1 cellular context compared by ENCODE assay signal in genomic region chr3:177931346-177931745, GRCh38.
TF ChIP-seq lines count a peak whose summit lies in the region.

No MANE protein-coding gene starts in this region.

TF ChIP-seq in GM23338, 12 proteins besides CTCF, POLR2A, EP300 and RAD21 (continued from another document):
- no peak for TF ChIP-seq ZNF462 (CRISPR knock-in tag; IDR thresholded peaks at IDR 0.05)
- TF ChIP-seq EZH2 (IDR thresholded peaks at IDR 0.05; ENCODE audit: low read depth, unreplicated experiment): no peak
- TF ChIP-seq, protein P1, sequence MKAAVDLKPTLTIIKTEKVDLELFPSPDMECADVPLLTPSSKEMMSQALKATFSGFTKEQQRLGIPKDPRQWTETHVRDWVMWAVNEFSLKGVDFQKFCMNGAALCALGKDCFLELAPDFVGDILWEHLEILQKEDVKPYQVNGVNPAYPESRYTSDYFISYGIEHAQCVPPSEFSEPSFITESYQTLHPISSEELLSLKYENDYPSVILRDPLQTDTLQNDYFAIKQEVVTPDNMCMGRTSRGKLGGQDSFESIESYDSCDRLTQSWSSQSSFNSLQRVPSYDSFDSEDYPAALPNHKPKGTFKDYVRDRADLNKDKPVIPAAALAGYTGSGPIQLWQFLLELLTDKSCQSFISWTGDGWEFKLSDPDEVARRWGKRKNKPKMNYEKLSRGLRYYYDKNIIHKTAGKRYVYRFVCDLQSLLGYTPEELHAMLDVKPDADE (IDR thresholded peaks at IDR 0.05): no peak
- no peak for TF ChIP-seq ZNF331 (CRISPR knock-in tag; IDR thresholded peaks at IDR 0.05; ENCODE audit: low read depth)
